ENCODE assay signal across 1 cellular context in the genomic region with DNA sequence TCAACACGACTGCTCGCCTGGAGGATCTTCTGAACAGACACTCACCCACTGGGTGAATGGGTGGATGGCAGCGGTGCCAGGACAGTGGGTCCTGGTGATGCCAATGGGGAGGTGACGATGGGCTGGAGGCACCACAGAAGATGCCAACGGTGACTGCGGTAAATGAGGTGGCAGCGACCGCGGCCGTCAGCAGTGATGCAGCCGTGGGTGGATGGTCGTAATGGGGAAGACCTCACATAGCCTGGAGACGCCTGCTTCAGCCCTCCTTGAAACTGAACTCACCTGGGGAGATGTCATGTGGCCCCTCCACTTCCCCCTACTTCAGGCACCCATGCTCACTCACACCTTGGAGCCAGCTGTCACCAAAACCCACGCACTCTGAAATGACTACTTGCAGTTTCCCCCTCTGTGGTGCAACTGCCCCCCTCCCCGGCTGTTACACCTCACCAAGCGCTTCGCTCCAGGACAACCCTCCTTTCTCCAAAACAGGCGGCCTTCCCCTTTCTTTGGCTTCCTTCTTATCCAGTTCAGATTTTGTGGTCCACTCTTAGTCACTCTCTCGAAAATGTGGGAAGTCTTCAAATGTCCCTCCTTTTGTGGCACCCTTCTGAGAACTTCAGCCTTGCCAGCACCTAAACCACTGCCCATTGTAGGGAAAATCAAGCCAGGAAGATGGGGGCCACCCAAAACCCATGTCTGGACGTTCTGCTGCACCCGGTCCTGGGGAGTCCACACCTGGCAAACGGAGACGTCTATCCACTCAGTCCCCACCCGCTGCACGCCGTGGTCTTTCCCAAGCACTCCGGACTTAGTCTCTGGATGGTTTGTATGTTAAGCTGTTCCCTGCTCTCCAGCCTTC.
TF ChIP-seq lines count a peak whose summit lies in the region.

No MANE protein-coding gene starts in this region.

TF ChIP-seq in H1, 55 proteins besides CTCF, POLR2A, EP300 and RAD21:
- no peak for TF ChIP-seq EZH2 (IDR thresholded peaks at IDR 0.05; ENCODE audit: low read depth, low read length, severe bottlenecking)
